In genomic region chr1:14855824-14856223, GRCh38 we compare ENCODE assay signal across 25 cellular contexts.
"Had no signal": no experiment of that assay in that cellular context is flagged by ENCODE, and none has a peak within 500 bp of the region (broad histone marks: within the 10 kb centered on the region; RNA-seq: fewer than 3 reads in every experiment).

No MANE protein-coding gene starts in this region.

- H3K27ac ChIP-seq: stomach, suprapubic skin, testis, thoracic aorta, thyroid gland, tibial artery, tibial nerve, transverse colon, upper lobe of left lung, upper lobe of right lung, uterus, vagina had no signal

- H3K4me3 ChIP-seq: stomach, suprapubic skin, testis, thoracic aorta, thyroid gland, tibial artery, tibial nerve, transverse colon, upper lobe of left lung, upper lobe of right lung, uterus, vagina had no signal

- DNase-seq: stimulated activated CD4-positive, alpha-beta T cell treated with anti-CD3 and anti-CD28 coated beads, Interleukin-2, amount 100 ng/mL, for 48 hours; stimulated activated CD4-positive, alpha-beta T cell treated with anti-CD3 and anti-CD28 coated beads, Interleukin-4, amount 100 ng/mL, for 1 hour; stimulated activated CD4-positive, alpha-beta T cell treated with anti-CD3 and anti-CD28 coated beads, Interleukin-4, amount 100 ng/mL, for 24 hours; stimulated activated CD4-positive, alpha-beta T cell treated with anti-CD3 and anti-CD28 coated beads, Interleukin-4, amount 100 ng/mL, for 4 hours; stimulated activated CD8-positive, alpha-beta memory T cell treated with anti-CD3 and anti-CD28 coated beads, Interleukin-4, amount 100 ng/mL, for 48 hours; stimulated activated naive B cell treated with anti-CD40 and anti-IgM and Interleukin-4, amounts not matched to agents 10 μg/mL and 1 μg/mL and 100 μg/mL, for 72 hours; stimulated activated naive CD4-positive, alpha-beta T cell; stimulated activated naive CD4-positive, alpha-beta T cell treated with Interleukin-2 at 50 U/mL for 16 hours; stimulated activated naive CD8-positive, alpha-beta T cell treated with anti-CD3 and anti-CD28 coated beads, Interleukin-15, amount 100 ng/mL, for 72 hours; stimulated activated naive CD8-positive, alpha-beta T cell treated with anti-CD3 and anti-CD28 coated beads, Interleukin-15, Interleukin-2, amounts not matched to agents 100 U/mL and 50 U/mL, for 24 hours; stomach; testis; thyroid gland; tibial artery; transverse colon; trophoblast cell; upper lobe of left lung; upper lobe of right lung; uterus had no signal

- H3K9me3 ChIP-seq: stomach, suprapubic skin, testis, thoracic aorta, thyroid gland, tibial artery, tibial nerve, transverse colon, upper lobe of left lung, upper lobe of right lung, uterus, vagina had no signal

- H3K4me1 ChIP-seq: suprapubic skin, testis, tibial artery, tibial nerve, transverse colon, upper lobe of left lung, upper lobe of right lung, uterus, vagina had no signal

- ATAC-seq: stimulated activated effector memory CD8-positive, alpha-beta T cell treated with anti-CD3 and anti-CD28 coated beads, Interleukin-12 subunit alpha, Interleukin-12 subunit beta, amount 100 ng/mL, for 72 hours; stimulated activated memory B cell treated with anti-CD40 and anti-IgM and Interleukin-4, amounts not matched to agents 10 μg/mL and 1 μg/mL and 100 μg/mL, for 72 hours; stimulated activated naive B cell treated with anti-CD40 and anti-IgM and Interleukin-4, amounts not matched to agents 10 μg/mL and 1 μg/mL and 100 μg/mL, for 72 hours; stimulated activated naive CD8-positive, alpha-beta T cell treated with anti-CD3 and anti-CD28 coated beads, Interleukin-15, amount 100 ng/mL, for 72 hours; stimulated activated naive CD8-positive, alpha-beta T cell treated with anti-CD3 and anti-CD28 coated beads, Interleukin-15, Interleukin-2, amounts not matched to agents 100 U/mL and 50 U/mL, for 24 hours; upper lobe of right lung had no signal

- H3K36me3 ChIP-seq: stomach, suprapubic skin, thoracic aorta, thyroid gland, tibial artery, tibial nerve, transverse colon, upper lobe of left lung, upper lobe of right lung, uterus, vagina had no signal

- H3K27me3 ChIP-seq: stomach, suprapubic skin, testis, thyroid gland, tibial nerve, transverse colon, upper lobe of left lung, upper lobe of right lung, uterus, vagina had no signal
